1 cellular context compared by ENCODE assay signal in the genomic region with DNA sequence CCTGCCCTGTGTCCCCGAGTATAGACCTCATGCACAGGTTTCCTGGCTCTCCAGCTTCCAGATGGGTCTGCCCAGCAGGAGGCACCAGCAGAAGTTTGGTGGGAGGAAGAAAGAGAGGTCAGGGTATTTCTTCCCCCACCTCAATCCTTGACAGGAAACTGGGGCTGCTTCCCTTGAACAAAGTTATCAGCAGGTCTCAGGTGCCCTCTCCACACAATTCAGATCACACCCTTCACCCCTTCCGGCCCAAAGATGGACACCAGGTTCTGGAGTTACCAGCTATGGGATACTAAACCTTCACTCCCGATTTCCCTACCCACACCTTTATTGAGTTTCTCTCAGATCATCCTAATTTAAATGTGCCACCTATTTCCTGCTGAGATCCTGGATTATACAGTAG.
TF ChIP-seq lines count a peak whose summit lies in the region.

No MANE protein-coding gene starts in this region.

TF ChIP-seq in neural cell, 6 proteins besides CTCF, POLR2A, EP300 and RAD21 (continued from another document):
- TF ChIP-seq, protein P1, sequence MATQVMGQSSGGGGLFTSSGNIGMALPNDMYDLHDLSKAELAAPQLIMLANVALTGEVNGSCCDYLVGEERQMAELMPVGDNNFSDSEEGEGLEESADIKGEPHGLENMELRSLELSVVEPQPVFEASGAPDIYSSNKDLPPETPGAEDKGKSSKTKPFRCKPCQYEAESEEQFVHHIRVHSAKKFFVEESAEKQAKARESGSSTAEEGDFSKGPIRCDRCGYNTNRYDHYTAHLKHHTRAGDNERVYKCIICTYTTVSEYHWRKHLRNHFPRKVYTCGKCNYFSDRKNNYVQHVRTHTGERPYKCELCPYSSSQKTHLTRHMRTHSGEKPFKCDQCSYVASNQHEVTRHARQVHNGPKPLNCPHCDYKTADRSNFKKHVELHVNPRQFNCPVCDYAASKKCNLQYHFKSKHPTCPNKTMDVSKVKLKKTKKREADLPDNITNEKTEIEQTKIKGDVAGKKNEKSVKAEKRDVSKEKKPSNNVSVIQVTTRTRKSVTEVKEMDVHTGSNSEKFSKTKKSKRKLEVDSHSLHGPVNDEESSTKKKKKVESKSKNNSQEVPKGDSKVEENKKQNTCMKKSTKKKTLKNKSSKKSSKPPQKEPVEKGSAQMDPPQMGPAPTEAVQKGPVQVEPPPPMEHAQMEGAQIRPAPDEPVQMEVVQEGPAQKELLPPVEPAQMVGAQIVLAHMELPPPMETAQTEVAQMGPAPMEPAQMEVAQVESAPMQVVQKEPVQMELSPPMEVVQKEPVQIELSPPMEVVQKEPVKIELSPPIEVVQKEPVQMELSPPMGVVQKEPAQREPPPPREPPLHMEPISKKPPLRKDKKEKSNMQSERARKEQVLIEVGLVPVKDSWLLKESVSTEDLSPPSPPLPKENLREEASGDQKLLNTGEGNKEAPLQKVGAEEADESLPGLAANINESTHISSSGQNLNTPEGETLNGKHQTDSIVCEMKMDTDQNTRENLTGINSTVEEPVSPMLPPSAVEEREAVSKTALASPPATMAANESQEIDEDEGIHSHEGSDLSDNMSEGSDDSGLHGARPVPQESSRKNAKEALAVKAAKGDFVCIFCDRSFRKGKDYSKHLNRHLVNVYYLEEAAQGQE (IDR thresholded peaks at IDR 0.05; ENCODE audit: borderline replicate concordance) = no peak
